Comparison of ENCODE assay signal across 19 cellular contexts in genomic region chr2:1773883-1774282, GRCh38. TPM values are rescaled to one million over a fixed set of nuclear protein-coding genes. Genes with fewer than 3 reads are reported as not detected.
DNase-seq lines count a peak whose midpoint lies in the region; ATAC-seq and TF ChIP-seq lines count a peak whose summit lies in the region.
"Had no signal": no experiment of that assay in that cellular context is flagged by ENCODE, and none has a peak within 500 bp of the region (broad histone marks: within the 10 kb centered on the region; RNA-seq: fewer than 3 reads in every experiment).

No MANE protein-coding gene starts in this region.

- TF ChIP-seq CTCF in WERI-Rb-1 (IDR thresholded peaks at IDR 0.05; ENCODE audit: low read depth, low read length) = no peak

- intact Hi-C loops in left colon (cut with DNase I, micrococcal nuclease) = no loop called here

- no peak overlapping the region for H3K4me3 ChIP-seq in WERI-Rb-1 (ENCODE audit: low read depth, low read length)
- H3K4me3 ChIP-seq: HAP-1 had no signal

- peak; percentile 76 for ATAC-seq in left colon

- peak; percentile 10 for DNase-seq in DMS153 (lab: John Stamatoyannopoulos, UW)
- DNase-seq in DMS153 treated with DMSO at 0.1 percent for 48 hours (lab: John Stamatoyannopoulos, UW; ENCODE audit: unreplicated experiment) = no peak
- peak; percentile 30 for DNase-seq in NCI-H128 (lab: John Stamatoyannopoulos, UW; ENCODE audit: unreplicated experiment)
- peak; percentile 96 for DNase-seq in NCI-H345 (lab: John Stamatoyannopoulos, UW)
- no peak for DNase-seq in left colon
- no peak for DNase-seq in HT-29 (ENCODE audit: low spot score)
- DNase-seq in activated CD4-positive, alpha-beta T cell treated with anti-CD3 and anti-CD28 coated beads for 4 hours = no peak
- no peak for DNase-seq in WERI-Rb-1
- DNase-seq: Caco-2; Karpas-422; MM.1S; NCI-H1694 treated with DMSO at 0.1 percent for 48 hours; NCI-H446 treated with DMSO at 0.1 percent for 48 hours; NK-92 treated with Interleukin-12 subunit alpha and Interleukin-12 subunit beta, amount 100 ng/mL, for 24 hours; OCI-M1; RPMI8226 had no signal

- no peaks in the 10 kb centered on the region for H3K9me3 ChIP-seq in WERI-Rb-1 (ENCODE audit: severe bottlenecking)
- H3K9me3 ChIP-seq: Caco-2, HAP-1 had no signal

- no peaks in the 10 kb centered on the region for H3K27me3 ChIP-seq in WERI-Rb-1 (ENCODE audit: insufficient read depth, low read depth, severe bottlenecking)

- no peaks in the 10 kb centered on the region for H3K36me3 ChIP-seq in WERI-Rb-1
- H3K36me3 ChIP-seq: HAP-1 had no signal

- H3K27ac ChIP-seq in WERI-Rb-1 = no peak overlapping the region
- H3K27ac ChIP-seq: 22Rv1, C4-2B had no signal

RNA-seq across cellular contexts. Expression of gene PXDN, which starts 29.6 kb away (rescaled TPM):
- total RNA-seq in left colon = 10 to 100 TPM; 11.6 to 13.3 TPM
- total RNA-seq in HT-29 (2014; rRNA removed; shearing (Covaris generic)) = 0.13 and 0.16 TPM in 2 replicates

Comparison
In these comparisons a context has a peak if more than half of its experiments do, and no peak if none do; other contexts are left out.
1. DNase-seq: peak in DMS153 (single experiment), NCI-H128 (single experiment) and NCI-H345 (single experiment); none in DMS153 treated with DMSO at 0.1 percent for 48 hours (single experiment), left colon (0 of 2), HT-29 (single experiment), activated CD4-positive, alpha-beta T cell treated with anti-CD3 and anti-CD28 coated beads for 4 hours (0 of 2) and WERI-Rb-1 (single experiment).
2. RNA of gene PXDN, which starts 29.6 kb away (total RNA-seq): 11.6 to 13.3 TPM in left colon; 0.13 to 0.16 TPM in HT-29; every median in the first group is over 10 times any median in the second.